In genomic region chr2:227206406-227206805, GRCh38 we compare ENCODE assay signal across 25 cellular contexts. TPM values are rescaled to one million over a fixed set of nuclear protein-coding genes. Genes with fewer than 3 reads are reported as not detected.
"Had no signal": no experiment of that assay in that cellular context is flagged by ENCODE, and none has a peak within 500 bp of the region (broad histone marks: within the 10 kb centered on the region; RNA-seq: fewer than 3 reads in every experiment).

No MANE protein-coding gene starts in this region.

- H3K36me3 ChIP-seq: MG63, SJSA1 had no signal

- H3K9me3 ChIP-seq: MG63, SJSA1 had no signal

- H3K4me1 ChIP-seq: SJSA1 had no signal

- H3K4me3 ChIP-seq: MG63, SJSA1, SK-N-MC had no signal

- ATAC-seq: HepG2 had no signal

- H3K27ac ChIP-seq: SJSA1, SK-N-MC had no signal

- DNase-seq: IMR-90, Karpas-422, KG1, MG63, NCI-H1092, NCI-H1105 treated with DMSO at 0.1 percent for 48 hours, NCI-H1417 treated with DMSO at 0.1 percent for 48 hours, NCI-H146, NCI-H1694 treated with DMSO at 0.1 percent for 48 hours, NCI-H1930, NCI-H2081, NCI-H2171, NCI-H226, NCI-H446, NCI-H510A, NCI-H524 treated with DMSO at 0.1 percent for 48 hours, NCI-H69, NCI-H774, Right ventricle myocardium superior, RPMI8226, SIG-M5 had no signal

- H3K27me3 ChIP-seq: MG63, SJSA1 had no signal

RNA-seq across cellular contexts. Expression of gene COL4A3, which starts 42.0 kb away (rescaled TPM):
- total RNA-seq: HT1080, IMR-90, SJSA1 had no signal
- polyA plus RNA-seq: HepG2, IMR-90 had no signal

RNA-seq across cellular contexts. Expression of gene COL4A4, which starts 42.4 kb away (rescaled TPM):
- total RNA-seq: HepG2, IMR-90, SJSA1 had no signal
- polyA plus RNA-seq: HepG2 had no signal
